In genomic region chr15:22979069-22979698, GRCh38 we compare ENCODE assay signal across 8 cellular contexts. TPM values are rescaled to one million over a fixed set of nuclear protein-coding genes. Genes with fewer than 3 reads are reported as not detected.
DNase-seq lines count a peak whose midpoint lies in the region; ATAC-seq lines count a peak whose summit lies in the region.

No MANE protein-coding gene starts in this region.

- H3K4me3 Mint-ChIP-seq in T-helper 1 cell treated with Interleukin-12 subunit alpha and Interleukin-12 subunit beta and Interleukin-4 antibody, amounts not matched to agents 30 μg/mL and 1 μg/mL, for 36 hours, result peak overlapping the region; percentile 91

- H3K27ac Mint-ChIP-seq in T-helper 1 cell treated with Interleukin-12 subunit alpha and Interleukin-12 subunit beta and Interleukin-4 antibody, amounts not matched to agents 30 μg/mL and 1 μg/mL, for 36 hours, result no peak overlapping the region

- intact Hi-C loops in left colon (cut with DNase I, micrococcal nuclease), result no loop called here

- no peaks in the 10 kb centered on the region for H3K9me3 Mint-ChIP-seq in T-helper 1 cell treated with Interleukin-12 subunit alpha and Interleukin-12 subunit beta and Interleukin-4 antibody, amounts not matched to agents 30 μg/mL and 1 μg/mL, for 36 hours

- DNase-seq in COLO668 (lab: John Stamatoyannopoulos, UW; ENCODE audit: unreplicated experiment) (peak; percentile 70), HK-2 (ENCODE audit: unreplicated experiment) (peak; percentile 50), cerebellum (ENCODE audit: low spot score) (peak; percentile 34), left colon (peak; percentile 70 to 76), GF-D8 (lab: John Stamatoyannopoulos, UW) (no peak)
- DNase-seq in stimulated activated CD4-positive, alpha-beta T cell treated with anti-CD3 and anti-CD28 coated beads, Interleukin-2, amount 100 ng/mL, for 48 hours, result peak; percentile 29 to 36

- peaks cover 10% of the 10 kb centered on the region for H3K27me3 Mint-ChIP-seq in T-helper 1 cell treated with Interleukin-12 subunit alpha and Interleukin-12 subunit beta and Interleukin-4 antibody, amounts not matched to agents 30 μg/mL and 1 μg/mL, for 36 hours (ENCODE audit: low read depth)

- H3K4me1 Mint-ChIP-seq in T-helper 1 cell treated with Interleukin-12 subunit alpha and Interleukin-12 subunit beta and Interleukin-4 antibody, amounts not matched to agents 30 μg/mL and 1 μg/mL, for 36 hours (ENCODE audit: low read depth), result peaks cover 12% of the 10 kb centered on the region

- H3K36me3 Mint-ChIP-seq in T-helper 1 cell treated with Interleukin-12 subunit alpha and Interleukin-12 subunit beta and Interleukin-4 antibody, amounts not matched to agents 30 μg/mL and 1 μg/mL, for 36 hours (ENCODE audit: low read depth), result no peaks in the 10 kb centered on the region

- ATAC-seq in GM19455 (IDR thresholded peaks at IDR 0.05; ENCODE audit: unreplicated experiment) (peak; percentile 56), left colon (peak; percentile 68)

RNA-seq across cellular contexts. Expression of gene CYFIP1, which starts 1.0 kb away (rescaled TPM):
- total RNA-seq in cerebellum (70.9 TPM), left colon (100 to 1,000 TPM; 163 to 192 TPM)
